Comparison of ENCODE assay signal across 10 cellular contexts in the genomic region with DNA sequence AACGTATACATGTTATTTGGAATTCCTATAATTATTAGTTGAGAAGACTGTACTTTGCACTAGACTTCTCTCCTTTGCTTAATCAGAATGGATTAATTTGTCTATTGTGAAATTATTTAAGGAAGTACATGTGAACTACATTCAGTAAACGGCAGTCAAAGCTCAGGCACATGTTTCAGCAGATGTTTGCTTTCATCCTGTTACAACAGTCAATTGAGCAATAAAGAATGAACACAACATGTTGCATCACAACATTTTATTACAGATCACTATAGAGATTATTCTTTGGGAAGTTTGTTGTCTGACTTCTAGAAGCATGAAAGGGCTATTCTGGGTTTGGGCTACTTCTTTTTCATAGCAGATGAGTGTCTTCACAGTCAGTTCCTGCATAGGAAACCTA. TPM values are rescaled to one million over a fixed set of nuclear protein-coding genes. Genes with fewer than 3 reads are reported as not detected.
A peak's percentile ranks its signal among the peaks of the same experiment; 100 is the strongest.
DNase-seq lines count a peak whose midpoint lies in the region; ATAC-seq and TF ChIP-seq lines count a peak whose summit lies in the region.
"Had no signal": no experiment of that assay in that cellular context is flagged by ENCODE, and none has a peak within 500 bp of the region (broad histone marks: within the 10 kb centered on the region; RNA-seq: fewer than 3 reads in every experiment).

No MANE protein-coding gene starts in this region.

- DNase-seq in activated T-cell treated with anti-CD3 and anti-CD28 coated beads, Interleukin-2, amount 50 U/mL, for 24 hours = no peak
- DNase-seq in activated T-cell treated with anti-CD3 and anti-CD28 coated beads, Interleukin-2, amount 50 U/mL, for 1 hour = no peak
- peak; percentile 81 for DNase-seq in SK-MEL-5 (ENCODE audit: low read depth, low spot score)
- peak; percentile 85 to 92 for DNase-seq in foreskin fibroblast
- DNase-seq in stromal cell of bone marrow (ENCODE audit: low read depth) = peak; percentile 55
- no peak for DNase-seq in NCI-H774 (lab: John Stamatoyannopoulos, UW)
- DNase-seq: CD4-positive, CD25-positive, alpha-beta regulatory T cell had no signal

- H3K9me3 Mint-ChIP-seq in activated T-cell treated with anti-CD3 and anti-CD28 coated beads, Interleukin-2, amount 50 U/mL, for 24 hours = no peaks in the 10 kb centered on the region
- H3K9me3 Mint-ChIP-seq: CD4-positive, CD25-positive, alpha-beta regulatory T cell had no signal

- H3K4me3 ChIP-seq in foreskin fibroblast (ENCODE audit: low read depth in 1 of 2, low read length in 2 of 2) = no peak overlapping the region
- H3K4me3 ChIP-seq: SJSA1 had no signal

- no peaks in the 10 kb centered on the region for H3K27me3 Mint-ChIP-seq in activated T-cell treated with anti-CD3 and anti-CD28 coated beads, Interleukin-2, amount 50 U/mL, for 24 hours
- H3K27me3 Mint-ChIP-seq: CD4-positive, CD25-positive, alpha-beta regulatory T cell had no signal

- H3K4me3 Mint-ChIP-seq in activated T-cell treated with anti-CD3 and anti-CD28 coated beads, Interleukin-2, amount 50 U/mL, for 24 hours = no peak overlapping the region
- H3K4me3 Mint-ChIP-seq: CD4-positive, CD25-positive, alpha-beta regulatory T cell had no signal

- ATAC-seq in GM18858 (IDR thresholded peaks at IDR 0.05; ENCODE audit: unreplicated experiment) (no peak), GM18502 (IDR thresholded peaks at IDR 0.05; ENCODE audit: poor library complexity, unreplicated experiment) (no peak)

- in situ Hi-C loops in SK-MEL-5 (cut with HindIII; ENCODE audit: low pct_unique_long_range_greater_than_20kb, low sequenced_read_pairs) = no loop called here

- no peak for TF ChIP-seq CTCF in foreskin fibroblast (IDR thresholded peaks at IDR 0.05; ENCODE audit: low read depth, low read length)

- H3K36me3 Mint-ChIP-seq in activated T-cell treated with anti-CD3 and anti-CD28 coated beads, Interleukin-2, amount 50 U/mL, for 24 hours (ENCODE audit: low read depth) = peaks cover 85% of the 10 kb centered on the region

- peaks cover 82% of the 10 kb centered on the region for H3K4me1 Mint-ChIP-seq in activated T-cell treated with anti-CD3 and anti-CD28 coated beads, Interleukin-2, amount 50 U/mL, for 24 hours (ENCODE audit: low read depth)

- H3K27ac Mint-ChIP-seq in activated T-cell treated with anti-CD3 and anti-CD28 coated beads, Interleukin-2, amount 50 U/mL, for 24 hours = peak overlapping the region; percentile 76

RNA-seq across cellular contexts. Expression of gene RAB27A, which starts 39.2 kb away (rescaled TPM):
- total RNA-seq in SK-MEL-5 (2014; rRNA removed; shearing (Covaris generic)) = 96.4 and 97.7 TPM in 2 replicates
- polyA plus RNA-seq in SK-MEL-5 (2015; cell fraction: cytosol; rRNA removed) = 59.7 and 77.3 TPM in 2 replicates
- 51.9 and 67.9 TPM in 2 replicates for polyA plus RNA-seq in SK-MEL-5 (2015; cell fraction: nucleus; rRNA removed)

RNA-seq across cellular contexts. Expression of gene RSL24D1, which starts 53.7 kb away (rescaled TPM):
- total RNA-seq in SK-MEL-5 (2014; rRNA removed; shearing (Covaris generic)) = 214 and 237 TPM in 2 replicates
- polyA plus RNA-seq in SK-MEL-5 (2015; cell fraction: cytosol; rRNA removed) = 109 and 117 TPM in 2 replicates
- 37.7 and 49.0 TPM in 2 replicates for polyA plus RNA-seq in SK-MEL-5 (2015; cell fraction: nucleus; rRNA removed)

Comparison
In these comparisons a context has a peak if more than half of its experiments do, and no peak if none do; other contexts are left out.
1. DNase-seq: peak in SK-MEL-5 (single experiment), foreskin fibroblast (2 of 2) and stromal cell of bone marrow (single experiment); none in activated T-cell treated with anti-CD3 and anti-CD28 coated beads, Interleukin-2, amount 50 U/mL, for 24 hours (single experiment), activated T-cell treated with anti-CD3 and anti-CD28 coated beads, Interleukin-2, amount 50 U/mL, for 1 hour (single experiment) and NCI-H774 (single experiment).